7 cellular contexts compared by ENCODE assay signal in genomic region chr9:66068451-66068989, GRCh38.
A peak's percentile ranks its signal among the peaks of the same experiment; 100 is the strongest.
DNase-seq lines count a peak whose midpoint lies in the region; ATAC-seq and TF ChIP-seq lines count a peak whose summit lies in the region.
"Not testable (repeated sequence)": the region's sequence is repeated elsewhere in the genome, so short reads cannot be mapped to it uniquely, and the experiment has no call there.

No MANE protein-coding gene starts in this region.

- not testable (repeated sequence) for ATAC-seq in PC-3

- H3K79me2 ChIP-seq in Karpas-422 (ENCODE audit: low read length); PC-3 (ENCODE audit: low read length): not testable (repeated sequence)

- not testable (repeated sequence) for BruUV-seq in PC-3 (replicated peaks; lab: Mats Ljungman, UMichigan)

- H3K4me1 ChIP-seq in Karpas-422 (ENCODE audit: low read length); PC-3 (ENCODE audit: insufficient read depth, low read length); sigmoid colon: not testable (repeated sequence)

- not testable (repeated sequence) for H3K27me3 Mint-ChIP-seq in type B pancreatic cell

- not testable (repeated sequence) for H3K9ac ChIP-seq in Karpas-422 (ENCODE audit: low read length); PC-3 (ENCODE audit: low read length)

- H3K27ac ChIP-seq in Karpas-422 (ENCODE audit: low read length); PC-3 (ENCODE audit: low read length); sigmoid colon: not testable (repeated sequence)

- H2AFZ ChIP-seq in Karpas-422 (ENCODE audit: low read length); PC-3 (ENCODE audit: low read length): not testable (repeated sequence)

- not testable (repeated sequence) for H3K27me3 ChIP-seq in Karpas-422 (ENCODE audit: low read length); PC-3 (ENCODE audit: low read length); sigmoid colon

- DNase-seq in Karpas-422 (peak; percentile 19), PC-3 (peak; percentile 1), epithelial cell of esophagus (ENCODE audit: low read depth) (peak; percentile 0), inferior parietal cortex (ENCODE audit: extremely low spot score) (peak; percentile 1), sigmoid colon (peak; percentile 18), type B pancreatic cell (ENCODE audit: extremely low spot score, unreplicated experiment) (peak; percentile 2)
- DNase-seq in activated CD8-positive, alpha-beta memory T cell treated with anti-CD3 and anti-CD28 coated beads for 24 hours, result peak; percentile 19

- not testable (repeated sequence) for H3K4me3 Mint-ChIP-seq in type B pancreatic cell

- not testable (repeated sequence) for TF ChIP-seq EP300 in sigmoid colon (IDR thresholded peaks at IDR 0.05)

- H3K4me1 Mint-ChIP-seq in type B pancreatic cell (ENCODE audit: unreplicated experiment), result not testable (repeated sequence)

- not testable (repeated sequence) for H3K27ac Mint-ChIP-seq in type B pancreatic cell

- not testable (repeated sequence) for H3K4me3 ChIP-seq in Karpas-422 (ENCODE audit: low read length); PC-3 (ENCODE audit: low read length); epithelial cell of esophagus (ENCODE audit: low read length); sigmoid colon

- not testable (repeated sequence) for H4K20me1 ChIP-seq in Karpas-422 (ENCODE audit: insufficient read depth, low read depth, low read length); PC-3 (ENCODE audit: low read length)

- CTCF ChIA-PET in PC-3 (lab: Charles Lee), result not testable (repeated sequence)

- H3K9me3 Mint-ChIP-seq in type B pancreatic cell, result not testable (repeated sequence)

- H3K9me3 ChIP-seq in Karpas-422 (ENCODE audit: low read length); PC-3 (ENCODE audit: low read length); sigmoid colon: not testable (repeated sequence)

- intact Hi-C loops in PC-3 (cut with micrococcal nuclease); sigmoid colon (cut with DNase I): not testable (repeated sequence)

- H3K36me3 Mint-ChIP-seq in type B pancreatic cell, result not testable (repeated sequence)

- POLR2A ChIA-PET in PC-3 (lab: Charles Lee; ENCODE audit: unreplicated experiment), result not testable (repeated sequence)

- not testable (repeated sequence) for H3F3A ChIP-seq in PC-3 (ENCODE audit: low read length, unreplicated experiment)

- WGBS in sigmoid colon, 2 donors, result 87 to 90% methylated on average over 2 of the region's 4 CpGs

- H3K36me3 ChIP-seq in Karpas-422 (ENCODE audit: insufficient read depth, low read length); PC-3 (ENCODE audit: low read depth, low read length); sigmoid colon: not testable (repeated sequence)

- not testable (repeated sequence) for TF ChIP-seq POLR2A in sigmoid colon (IDR thresholded peaks at IDR 0.05)

- TF ChIP-seq CTCF in PC-3 (conservative IDR thresholded peaks at IDR 0.05; ENCODE audit: low read depth, low read length); epithelial cell of esophagus (IDR thresholded peaks at IDR 0.05; ENCODE audit: insufficient read depth, low read depth, low read length, missing control alignments); sigmoid colon (IDR thresholded peaks at IDR 0.05); type B pancreatic cell (conservative IDR thresholded peaks at IDR 0.05): not testable (repeated sequence)

- not testable (repeated sequence) for H3K9me2 ChIP-seq in Karpas-422 (replicated peaks; ENCODE audit: insufficient read depth, low read length); PC-3 (replicated peaks; ENCODE audit: low read length)

- H3K4me2 ChIP-seq in Karpas-422 (ENCODE audit: low read depth, low read length, poor library complexity, severe bottlenecking); PC-3 (ENCODE audit: low read length): not testable (repeated sequence)
